In the genomic region with DNA sequence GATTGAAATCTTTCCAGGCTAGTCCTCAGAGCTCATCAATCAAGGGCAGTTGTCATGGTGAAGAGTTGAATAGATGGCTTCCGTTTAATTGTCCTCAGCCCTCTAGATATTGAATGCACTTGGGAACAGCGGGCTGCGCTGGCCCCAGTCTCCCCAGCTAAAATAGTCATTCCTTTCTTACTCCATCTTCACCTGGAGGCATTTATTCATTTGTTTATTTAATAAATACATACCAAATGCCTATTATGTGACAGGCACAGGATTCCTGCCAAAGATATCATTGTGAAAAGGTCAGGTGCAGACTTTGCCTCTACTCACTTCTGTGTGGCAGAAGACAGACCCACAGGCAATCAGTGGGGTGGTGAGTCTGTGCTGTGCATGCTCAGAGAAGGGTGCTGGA, we compare ENCODE assay signal across 22 cellular contexts.
DNase-seq lines count a peak whose midpoint lies in the region; ATAC-seq and TF ChIP-seq lines count a peak whose summit lies in the region.
"Had no signal": no experiment of that assay in that cellular context is flagged by ENCODE, and none has a peak within 500 bp of the region (broad histone marks: within the 10 kb centered on the region; RNA-seq: fewer than 3 reads in every experiment).

No MANE protein-coding gene starts in this region.

- no peak overlapping the region for H3K27ac ChIP-seq in suprapubic skin
- H3K27ac ChIP-seq: BLaER1, SJCRH30 had no signal

- TF ChIP-seq POLR2A in suprapubic skin (IDR thresholded peaks at IDR 0.05): no peak

- TF ChIP-seq EP300 in suprapubic skin (IDR thresholded peaks at IDR 0.05): no peak

- intact Hi-C loops in Right ventricle myocardium superior (cut with DNase I): no loop called here

- no peak overlapping the region for H3K4me3 ChIP-seq in suprapubic skin
- H3K4me3 ChIP-seq: BLaER1, MG63, SJCRH30 had no signal

- no peaks in the 10 kb centered on the region for H3K4me1 ChIP-seq in suprapubic skin
- H3K4me1 ChIP-seq: BLaER1, SJCRH30 had no signal

- DNase-seq in NCI-H2196 (lab: John Stamatoyannopoulos, UW; ENCODE audit: unreplicated experiment) (peak; percentile 9), NCI-H2196 treated with DMSO at 0.1 percent for 48 hours (lab: John Stamatoyannopoulos, UW; ENCODE audit: unreplicated experiment) (no peak), NCI-H1105 treated with DMSO at 0.1 percent for 48 hours (lab: John Stamatoyannopoulos, UW) (peak; percentile 42), NCI-H345 (lab: John Stamatoyannopoulos, UW) (peak; percentile 44), Right ventricle myocardium superior (no peak), suprapubic skin (ENCODE audit: low spot score in 2 of 2) (no peak)
- DNase-seq: CD4-positive, CD25-positive, alpha-beta regulatory T cell; KBM-7; MG63; NCI-H1694 treated with DMSO at 0.1 percent for 48 hours; NCI-H2081 treated with DMSO at 0.1 percent for 48 hours; NCI-H446; NCI-H526 treated with DMSO at 0.1 percent for 48 hours; NK-92 treated with Interleukin-12 subunit alpha and Interleukin-12 subunit beta, amount 100 ng/mL, for 24 hours; PC-3; SJCRH30; T-helper 17 cell; T1000 had no signal

- H3K9me3 ChIP-seq in suprapubic skin: peaks cover 8% of the 10 kb centered on the region
- H3K9me3 ChIP-seq: MG63, SJCRH30 had no signal

- 56% methylated on average over 3 of the region's 3 CpGs for WGBS in suprapubic skin

- TF ChIP-seq CTCF in suprapubic skin (IDR thresholded peaks at IDR 0.05): no peak

- peaks cover 5% of the 10 kb centered on the region for H3K27me3 ChIP-seq in suprapubic skin
- H3K27me3 ChIP-seq: BLaER1, MG63, SJCRH30 had no signal

- no peak for ATAC-seq in Right ventricle myocardium superior (ENCODE audit: poor library complexity)
- ATAC-seq in GM21528 (IDR thresholded peaks at IDR 0.05; ENCODE audit: low FRiP score, unreplicated experiment): no peak
- ATAC-seq: HCT116, PC-3, SK-N-SH treated with all-trans-retinoic acid at 6 μM for 48 hours, T-helper 17 cell had no signal

- H3K36me3 ChIP-seq in suprapubic skin: no peaks in the 10 kb centered on the region
- H3K36me3 ChIP-seq: BLaER1, MG63, SJCRH30 had no signal

Comparison
In these comparisons a context has a peak if more than half of its experiments do, and no peak if none do; other contexts are left out.
1. DNase-seq: peak in NCI-H2196 (single experiment), NCI-H1105 treated with DMSO at 0.1 percent for 48 hours (single experiment) and NCI-H345 (single experiment); none in NCI-H2196 treated with DMSO at 0.1 percent for 48 hours (single experiment), Right ventricle myocardium superior (single experiment) and suprapubic skin (0 of 2).